In genomic region chr4:5719329-5720055, GRCh38 we compare ENCODE assay signal across 22 cellular contexts. TPM values are rescaled to one million over a fixed set of nuclear protein-coding genes. Genes with fewer than 3 reads are reported as not detected.
DNase-seq lines count a peak whose midpoint lies in the region; ATAC-seq, FAIRE-seq and TF ChIP-seq lines count a peak whose summit lies in the region.
"Had no signal": no experiment of that assay in that cellular context is flagged by ENCODE, and none has a peak within 500 bp of the region (broad histone marks: within the 10 kb centered on the region; RNA-seq: fewer than 3 reads in every experiment).

No MANE protein-coding gene starts in this region.

- H3K4me3 Mint-ChIP-seq in nephron progenitor cell = peak overlapping the region; percentile 16

- DNase-seq in GM12892 (ENCODE audit: insufficient read length) (no peak), endothelial cell of umbilical vein (ENCODE audit: low read depth, low spot score) (peak; percentile 21), nephron progenitor cell (no peak), H54 (ENCODE audit: insufficient read length, low spot score) (no peak), SIG-M5 treated with dmso at 0.1 percent for 504 hours (lab: John Stamatoyannopoulos, UW; ENCODE audit: unreplicated experiment) (no peak), heart left ventricle (no peak), HK-2 (ENCODE audit: unreplicated experiment) (no peak)
- DNase-seq: activated CD4-positive, alpha-beta T cell treated with anti-CD3 and anti-CD28 coated beads for 1 hour; activated naive CD4-positive, alpha-beta T cell treated with Interleukin-2 at 50 U/mL for 16 hours; activated T-cell treated with anti-CD3 and anti-CD28 coated beads, Interleukin-2, amount 50 U/mL, for 1 hour; C1 segment of cervical spinal cord; effector CD4-positive, alpha-beta T cell; foreskin fibroblast; GOT3; MG63; NCI-H1417 treated with DMSO at 0.1 percent for 48 hours; NCI-H510A; SHP77 treated with DMSO at 0.1 percent for 48 hours; stimulated activated CD8-positive, alpha-beta memory T cell treated with anti-CD3 and anti-CD28 coated beads, Interleukin-4, amount 100 ng/mL, for 48 hours; trophoblast cell had no signal

- no peak overlapping the region for H3K4me2 ChIP-seq in endothelial cell of umbilical vein (ENCODE audit: insufficient read depth, low read length)

- peak; percentile 93 for FAIRE-seq in GM12892 (lab: Jason Lieb, UNC)
- FAIRE-seq in endothelial cell of umbilical vein (lab: Jason Lieb, UNC) = no peak
- FAIRE-seq in H54 (lab: Jason Lieb, UNC) = no peak

- POLR2A ChIA-PET in endothelial cell of umbilical vein (lab: Charles Lee) = no interaction called here

- H3K9ac ChIP-seq in endothelial cell of umbilical vein (replicated peaks; ENCODE audit: extremely low read depth, insufficient read depth, low read length) = no peak overlapping the region

- H3K9me3 Mint-ChIP-seq in nephron progenitor cell = peaks cover 29% of the 10 kb centered on the region

- H3K4me1 ChIP-seq in endothelial cell of umbilical vein (ENCODE audit: control insufficient read depth, extremely low read depth, insufficient read depth, low read length) (peaks cover 6% of the 10 kb centered on the region), heart left ventricle (no peaks in the 10 kb centered on the region)
- H3K4me1 ChIP-seq: prostate gland had no signal

- H3K27me3 ChIP-seq in endothelial cell of umbilical vein (ENCODE audit: control insufficient read depth in 2 of 2, insufficient read depth in 2 of 2, low read length in 2 of 2) = no peaks in the 10 kb centered on the region
- no peaks in the 10 kb centered on the region for H3K27me3 ChIP-seq in heart left ventricle
- H3K27me3 ChIP-seq: MG63 had no signal

- WGBS in heart left ventricle, 4 donors = 78 to 86% (median 84%) methylated on average over 7 of the region's 7 CpGs

- H3K79me2 ChIP-seq in endothelial cell of umbilical vein (ENCODE audit: control insufficient read depth, insufficient read depth, low read length) = peaks cover 8% of the 10 kb centered on the region

- ATAC-seq in HG03025 (IDR thresholded peaks at IDR 0.05; ENCODE audit: low FRiP score, unreplicated experiment) (peak; percentile 70), heart left ventricle (no peak)

- TF ChIP-seq POLR2A in GM12892 (IDR thresholded peaks at IDR 0.05; ENCODE audit: low read depth, low read length) = no peak
- no peak for TF ChIP-seq POLR2A in endothelial cell of umbilical vein (IDR thresholded peaks at IDR 0.05; ENCODE audit: low read depth, low read length)
- no peak for TF ChIP-seq POLR2A in H54 (IDR thresholded peaks at IDR 0.05; ENCODE audit: low read depth, low read length)
- no peak for TF ChIP-seq POLR2A in heart left ventricle (IDR thresholded peaks at IDR 0.05)

- peak overlapping the region; percentile 84 for H3K27ac Mint-ChIP-seq in nephron progenitor cell

- no peaks in the 10 kb centered on the region for H3K27me3 Mint-ChIP-seq in nephron progenitor cell (ENCODE audit: low read depth, poor library complexity)

- dilution Hi-C loops in endothelial cell of umbilical vein (cut with MboI; ENCODE audit: extremely low pct_ligation_motif_present, low sequenced_read_pairs) = no loop called here

- peaks cover 72% of the 10 kb centered on the region for H3K36me3 Mint-ChIP-seq in nephron progenitor cell (ENCODE audit: low read depth)

- no peak overlapping the region for H3K4me3 ChIP-seq in endothelial cell of umbilical vein (replicated peaks in 1 of 3; ENCODE audit: insufficient read depth in 1 of 3, low read depth in 1 of 3, low read length in 3 of 3)
- no peak overlapping the region for H3K4me3 ChIP-seq in heart left ventricle
- H3K4me3 ChIP-seq: MG63, prostate gland had no signal

- no peak overlapping the region for H2AFZ ChIP-seq in endothelial cell of umbilical vein (ENCODE audit: low read depth, low read length)

- H3K27ac ChIP-seq in endothelial cell of umbilical vein (ENCODE audit: insufficient read depth, low read depth, low read length) (no peak overlapping the region), heart left ventricle (no peak overlapping the region)
- H3K27ac ChIP-seq: prostate gland had no signal

- no peak for TF ChIP-seq CTCF in endothelial cell of umbilical vein (IDR thresholded peaks at IDR 0.05; ENCODE audit: extremely low read depth in 1 of 2, insufficient read depth in 1 of 2, low read depth in 1 of 2, low read length in 2 of 2)
- no peak for TF ChIP-seq CTCF in nephron progenitor cell (IDR thresholded peaks at IDR 0.05)
- TF ChIP-seq CTCF in heart left ventricle (IDR thresholded peaks at IDR 0.05) = no peak

- BruUV-seq in endothelial cell of umbilical vein (replicated peaks; lab: Mats Ljungman, UMichigan) = no TSS peak

- peaks cover 3 to 4% of the 10 kb centered on the region in 2 experiments for H3K36me3 ChIP-seq in endothelial cell of umbilical vein (ENCODE audit: control insufficient read depth in 2 of 2, extremely low read depth in 1 of 2, insufficient read depth in 2 of 2, low read length in 2 of 2)
- peaks cover 0 to 32% (median 0%) of the 10 kb centered on the region in 9 donors for H3K36me3 ChIP-seq in heart left ventricle
- H3K36me3 ChIP-seq: MG63, prostate gland had no signal

- intact Hi-C loops in endothelial cell of umbilical vein (cut with micrococcal nuclease) (no loop called here), heart left ventricle (cut with DNase I) (no loop called here)

- no peaks in the 10 kb centered on the region for H4K20me1 ChIP-seq in endothelial cell of umbilical vein (replicated peaks; ENCODE audit: control insufficient read depth, extremely low read depth, insufficient read depth, low read length)

- no peaks in the 10 kb centered on the region for H3K9me1 ChIP-seq in endothelial cell of umbilical vein (replicated peaks; ENCODE audit: control insufficient read depth, extremely low read depth, insufficient read depth, low read length)

- H3K9me3 ChIP-seq in endothelial cell of umbilical vein (replicated peaks; ENCODE audit: control insufficient read depth, insufficient read depth, low read length) (no peaks in the 10 kb centered on the region), heart left ventricle (peaks cover 0 to 17% (median 7%) of the 10 kb centered on the region in 12 donors)
- H3K9me3 ChIP-seq: MG63, prostate gland had no signal

- H3K4me1 Mint-ChIP-seq in nephron progenitor cell = peaks cover 18% of the 10 kb centered on the region

- CTCF ChIA-PET in endothelial cell of umbilical vein (lab: Charles Lee) = no interaction called here

TF ChIP-seq in endothelial cell of umbilical vein, 7 proteins besides CTCF, POLR2A, EP300 and RAD21:
- TF ChIP-seq MYC (IDR thresholded peaks at IDR 0.05; ENCODE audit: low read depth, low read length) = no peak
- TF ChIP-seq JUN (IDR thresholded peaks at IDR 0.05; ENCODE audit: borderline replicate concordance, insufficient read depth, insufficient read length, low read depth) = no peak
- TF ChIP-seq FOS (IDR thresholded peaks at IDR 0.05; ENCODE audit: borderline replicate concordance, insufficient read depth, low read length) = no peak
- TF ChIP-seq GATA2 (IDR thresholded peaks at IDR 0.05; ENCODE audit: insufficient read depth, insufficient read length, low read depth, low read length) = no peak
- no peak for TF ChIP-seq POLR2AphosphoS5 (IDR thresholded peaks at IDR 0.05; ENCODE audit: insufficient read depth, low read depth, low read length)

RNA-seq across cellular contexts. Expression of gene EVC, which starts 8.5 kb away (rescaled TPM):
- 5.2 TPM for polyA plus RNA-seq in GM12892 (2012; ENCODE audit: missing spikeins)
- total RNA-seq in endothelial cell of umbilical vein (21.3 and 31.6 TPM in 2 replicates), heart left ventricle (10 to 100 TPM in 1 of 9 donors, 1 to 10 TPM in 8; 3.1 to 11.3 (median 4.2) TPM)
- polyA plus RNA-seq in endothelial cell of umbilical vein (5.6 and 6.3 TPM in 2 replicates), heart left ventricle (1 to 10 TPM; 2.4 to 2.6 TPM)
- 6.1 and 7.4 TPM in 2 replicates for polyA plus RNA-seq in endothelial cell of umbilical vein (2011; cell fraction: cytosol; rRNA removed)
- 19.2 and 22.4 TPM in 2 replicates for polyA plus RNA-seq in endothelial cell of umbilical vein (2011; cell fraction: nucleus; rRNA removed)
- 9.3 and 9.7 TPM in 2 replicates for polyA plus RNA-seq in endothelial cell of umbilical vein (2012)
- 16.1 and 19.4 TPM in 2 replicates for polyA minus RNA-seq in endothelial cell of umbilical vein
- 0.72 TPM for polyA minus RNA-seq in endothelial cell of umbilical vein (2011; cell fraction: cytosol; rRNA and poly(A)+ RNA removed)
- polyA minus RNA-seq in endothelial cell of umbilical vein (2011; cell fraction: nucleus; rRNA and poly(A)+ RNA removed) = 25.3 and 32.7 TPM in 2 replicates

RNA-seq across cellular contexts. Expression of gene EVC2, which starts 11.1 kb away (rescaled TPM):
- 0.61 TPM for polyA plus RNA-seq in GM12892 (2012; ENCODE audit: missing spikeins)
- 5.7 and 8.8 TPM in 2 replicates for total RNA-seq in endothelial cell of umbilical vein
- 1.3 and 1.7 TPM in 2 replicates for polyA plus RNA-seq in endothelial cell of umbilical vein
- 2.2 and 2.5 TPM in 2 replicates for polyA plus RNA-seq in endothelial cell of umbilical vein (2011; cell fraction: cytosol; rRNA removed)
- 6.6 and 6.8 TPM in 2 replicates for polyA plus RNA-seq in endothelial cell of umbilical vein (2011; cell fraction: nucleus; rRNA removed)
- polyA plus RNA-seq in endothelial cell of umbilical vein (2012) = 4.4 and 5.0 TPM in 2 replicates
- 7.6 and 8.1 TPM in 2 replicates for polyA minus RNA-seq in endothelial cell of umbilical vein
- polyA minus RNA-seq in endothelial cell of umbilical vein (2011; cell fraction: cytosol; rRNA and poly(A)+ RNA removed) = not detected
- 10.6 and 11.3 TPM in 2 replicates for polyA minus RNA-seq in endothelial cell of umbilical vein (2011; cell fraction: nucleus; rRNA and poly(A)+ RNA removed)
- total RNA-seq in heart left ventricle = 1 to 10 TPM in 4 of 9 donors, under 1 TPM in 5; 0.46 to 3.1 (median 0.99) TPM
- polyA plus RNA-seq in heart left ventricle = under 1 TPM; 0.89 to 0.95 TPM
